15 cellular contexts compared by ENCODE assay signal in the genomic region with DNA sequence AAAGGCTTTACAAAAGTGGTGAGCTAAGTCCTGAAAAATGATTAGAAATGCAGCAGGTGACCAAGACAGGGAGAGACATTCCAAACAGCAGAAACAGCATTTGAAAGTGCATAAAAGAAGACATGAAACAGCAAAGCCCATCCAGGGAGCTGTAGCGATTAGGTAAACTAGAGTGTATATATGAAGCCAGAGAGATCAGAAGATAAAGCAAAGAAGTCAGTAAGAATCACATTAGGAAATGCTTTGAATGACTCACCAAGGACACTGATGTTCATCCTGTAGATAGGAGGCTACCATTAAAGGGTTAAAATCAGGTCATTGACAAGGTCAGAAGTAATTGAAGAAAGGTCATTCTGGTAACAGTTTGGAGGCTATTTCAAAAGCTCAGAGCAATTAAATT. TPM values are rescaled to one million over a fixed set of nuclear protein-coding genes. Genes with fewer than 3 reads are reported as not detected.
DNase-seq lines count a peak whose midpoint lies in the region; TF ChIP-seq lines count a peak whose summit lies in the region.
"Had no signal": no experiment of that assay in that cellular context is flagged by ENCODE, and none has a peak within 500 bp of the region (broad histone marks: within the 10 kb centered on the region; RNA-seq: fewer than 3 reads in every experiment).

No MANE protein-coding gene starts in this region.

- peak overlapping the region; percentile 82 for H3K27ac ChIP-seq in trophoblast cell (ENCODE audit: low read depth, low read length)
- H3K27ac ChIP-seq: A549, C4-2B had no signal

- H3K9ac ChIP-seq in trophoblast cell (ENCODE audit: low read length) = no peak overlapping the region

- H3K23ac ChIP-seq in trophoblast cell (ENCODE audit: low read length) = no peak overlapping the region

- H2BK12ac ChIP-seq in trophoblast cell (ENCODE audit: low read length) = no peak overlapping the region

- H3K36me3 ChIP-seq in trophoblast cell (ENCODE audit: control insufficient read depth in 1 of 2, insufficient read depth in 2 of 2, low read length in 2 of 2) = no peaks in the 10 kb centered on the region

- H3K18ac ChIP-seq in trophoblast cell (ENCODE audit: low read length) = no peak overlapping the region

- no peak for TF ChIP-seq CTCF in NB4 (IDR thresholded peaks at IDR 0.05; ENCODE audit: low read depth, low read length)

- no peak overlapping the region for H3K4ac ChIP-seq in trophoblast cell (ENCODE audit: low read depth, low read length)

- peaks cover 15% of the 10 kb centered on the region in 2 experiments for H3K4me1 ChIP-seq in trophoblast cell (ENCODE audit: control insufficient read depth in 1 of 2, insufficient read depth in 2 of 2, low read length in 2 of 2)
- H3K4me1 ChIP-seq: A549 had no signal

- no peak overlapping the region for H3K4me2 ChIP-seq in trophoblast cell (ENCODE audit: low read length)
- H3K4me2 ChIP-seq: A549 had no signal

- H4K8ac ChIP-seq in trophoblast cell (ENCODE audit: low read depth, low read length) = no peak overlapping the region

- H3K27me3 ChIP-seq in trophoblast cell (ENCODE audit: insufficient read depth, low read length) = no peaks in the 10 kb centered on the region

- H3K79me2 ChIP-seq in trophoblast cell (ENCODE audit: control insufficient read depth, insufficient read depth, low read length, poor library complexity) = no peaks in the 10 kb centered on the region

- no peak overlapping the region for H2AK5ac ChIP-seq in trophoblast cell (ENCODE audit: low read length)

- no peak overlapping the region for H3K14ac ChIP-seq in trophoblast cell (ENCODE audit: low read length)

- DNase-seq in HCEC 1CT (peak; percentile 10), NB4 (ENCODE audit: low read depth) (peak; percentile 74), dermis blood vessel endothelial cell (peak; percentile 34), trophoblast cell (peak in 1 of 2 donors; percentile 36), nucleus accumbens (lab: John Stamatoyannopoulos, UW) (no peak), MV-4-11 (lab: John Stamatoyannopoulos, UW) (no peak), anterior cingulate cortex (lab: John Stamatoyannopoulos, UW) (no peak)
- DNase-seq: DMS153, EL, GOT3, Kasumi-1, NCI-H1092, NCI-H510A treated with DMSO at 0.1 percent for 48 hours had no signal

- peaks cover 9% of the 10 kb centered on the region for H3K79me1 ChIP-seq in trophoblast cell (ENCODE audit: low read length)

- H3K4me3 ChIP-seq in NB4 (ENCODE audit: low read depth, low read length) = no peak overlapping the region
- no peak overlapping the region for H3K4me3 ChIP-seq in trophoblast cell (ENCODE audit: low read depth, low read length)
- H3K4me3 ChIP-seq: A549 had no signal

- WGBS in trophoblast cell (ENCODE audit: extremely low coverage, insufficient coverage, insufficient read length) = no CpG with 5 or more reads among the region's 1 CpG

- H3K9me3 ChIP-seq in trophoblast cell (ENCODE audit: insufficient read depth, low read depth, low read length) = no peaks in the 10 kb centered on the region
- H3K9me3 ChIP-seq: A549 had no signal

- no peak for TF ChIP-seq POLR2A in NB4 (IDR thresholded peaks at IDR 0.05; ENCODE audit: extremely low read depth, insufficient read length)

- no peak overlapping the region for H4K91ac ChIP-seq in trophoblast cell (ENCODE audit: low read depth, low read length)

- H2BK120ac ChIP-seq in trophoblast cell (ENCODE audit: insufficient read depth, low read length, poor library complexity) = no peak overlapping the region

- no peak overlapping the region for H2AFZ ChIP-seq in trophoblast cell (ENCODE audit: insufficient read depth, low read length, poor library complexity)

- H4K12ac ChIP-seq in trophoblast cell (ENCODE audit: low read depth, low read length) = no peak overlapping the region

- no peak overlapping the region for H2BK5ac ChIP-seq in trophoblast cell (ENCODE audit: low read depth, low read length, poor library complexity)

RNA-seq across cellular contexts. Expression of gene VAT1L, which starts 27.6 kb away (rescaled TPM):
- total RNA-seq in dermis blood vessel endothelial cell = 0.37 and 1.4 TPM in 2 replicates
- 2.1 and 2.6 TPM in 2 replicates for polyA plus RNA-seq in trophoblast cell (2013)
- polyA plus RNA-seq: A549 had no signal

RNA-seq across cellular contexts. Expression of gene NUDT7, which starts 38.5 kb away (rescaled TPM):
- 8.0 and 8.1 TPM in 2 replicates for total RNA-seq in dermis blood vessel endothelial cell
- 4.1 TPM in 2 replicates for polyA plus RNA-seq in trophoblast cell (2013)

Comparison
In these comparisons a context has a peak if more than half of its experiments do, and no peak if none do; other contexts are left out.
1. DNase-seq: peak in HCEC 1CT (single experiment), NB4 (single experiment) and dermis blood vessel endothelial cell (single experiment); none in nucleus accumbens (0 of 56), MV-4-11 (single experiment) and anterior cingulate cortex (0 of 58).